17 cellular contexts compared by ENCODE assay signal in genomic region chr17:71004413-71004812, GRCh38.
DNase-seq lines count a peak whose midpoint lies in the region; ATAC-seq, FAIRE-seq and TF ChIP-seq lines count a peak whose summit lies in the region.
"Had no signal": no experiment of that assay in that cellular context is flagged by ENCODE, and none has a peak within 500 bp of the region (broad histone marks: within the 10 kb centered on the region; RNA-seq: fewer than 3 reads in every experiment).

No MANE protein-coding gene starts in this region.

- H3K9me3 Mint-ChIP-seq in GM23338: no peaks in the 10 kb centered on the region
- H3K9me3 Mint-ChIP-seq: CD4-positive, alpha-beta T cell had no signal

- H3K4me1 ChIP-seq in GM23338 (ENCODE audit: insufficient read depth) (peaks cover 9% of the 10 kb centered on the region), lower lobe of right lung (no peaks in the 10 kb centered on the region)

- intact Hi-C loops in lower lobe of right lung (cut with DNase I): no loop called here

- H2AFZ ChIP-seq in GM23338: peak overlapping the region; percentile 97

- H3K4me2 ChIP-seq in GM23338: 0 out of 2 replicates have a peak overlapping the region, but pooled peaks have one; percentile 38
- H3K4me2 ChIP-seq: KMS-11 had no signal

- 0 out of 2 replicates have a peak, but pooled peaks cover 5% of the 10 kb centered on the region for H3K9me2 ChIP-seq in GM23338 (ENCODE audit: insufficient read depth)

- no peak for DNase-seq in GM23338 (ENCODE audit: low spot score)
- DNase-seq in T1000 (lab: John Stamatoyannopoulos, UW): peak; percentile 1
- DNase-seq in lower lobe of right lung: no peak
- DNase-seq in urothelium cell line (ENCODE audit: low spot score): no peak
- DNase-seq in NCI-H1694 (lab: John Stamatoyannopoulos, UW): no peak
- DNase-seq in stimulated activated CD4-positive, alpha-beta T cell treated with anti-CD3 and anti-CD28 coated beads, Interleukin-4, amount 100 ng/mL, for 1 hour: no peak
- DNase-seq: ACHN; C1 segment of cervical spinal cord; Calu3; CD4-positive, alpha-beta T cell; DMS 273 treated with DMSO at 0.1 percent for 48 hours; GOT3 had no signal

- ATAC-seq in GM23338: no peak
- ATAC-seq in lower lobe of right lung: peak; percentile 41 to 65
- no peak for ATAC-seq in HG02852 (IDR thresholded peaks at IDR 0.05; ENCODE audit: unreplicated experiment)
- ATAC-seq: HCT116 had no signal

- no peaks in the 10 kb centered on the region for H3K36me3 ChIP-seq in GM23338 (ENCODE audit: insufficient read depth)
- no peaks in the 10 kb centered on the region for H3K36me3 ChIP-seq in lower lobe of right lung

- peak; percentile 65 for FAIRE-seq in urothelium cell line (lab: Jason Lieb, UNC)

- H3K27me3 ChIP-seq in GM23338 (ENCODE audit: insufficient read depth) (no peaks in the 10 kb centered on the region), lower lobe of right lung (ENCODE audit: low read depth) (no peaks in the 10 kb centered on the region)

- no peaks in the 10 kb centered on the region for H4K20me1 ChIP-seq in GM23338 (replicated peaks; ENCODE audit: insufficient read depth)

- H3K79me2 ChIP-seq in GM23338 (replicated peaks; ENCODE audit: insufficient read depth): no peaks in the 10 kb centered on the region

- no peaks in the 10 kb centered on the region for H3K27me3 Mint-ChIP-seq in GM23338 (ENCODE audit: insufficient read depth, low read depth, poor library complexity)
- H3K27me3 Mint-ChIP-seq: B cell; CD4-positive, alpha-beta T cell; IgD-negative memory B cell had no signal

- H3K4me3 Mint-ChIP-seq in GM23338: no peak overlapping the region
- H3K4me3 Mint-ChIP-seq: B cell; CD4-positive, alpha-beta T cell had no signal

- H3K4me1 Mint-ChIP-seq in GM23338: peaks cover 14% of the 10 kb centered on the region; the same call in 2 of the 3 replicates
- H3K4me1 Mint-ChIP-seq: B cell, IgD-negative memory B cell had no signal

- H3K27ac ChIP-seq in GM23338 (ENCODE audit: low read depth) (no peak overlapping the region), lower lobe of right lung (no peak overlapping the region)
- H3K27ac ChIP-seq: KMS-11 had no signal

- H3K27ac Mint-ChIP-seq in GM23338: no peak overlapping the region
- H3K27ac Mint-ChIP-seq: B cell; CD4-positive, alpha-beta T cell; IgD-negative memory B cell had no signal

- no peak overlapping the region for H3K4me3 ChIP-seq in GM23338
- H3K4me3 ChIP-seq in lower lobe of right lung: no peak overlapping the region

- no peaks in the 10 kb centered on the region for H3K9me3 ChIP-seq in lower lobe of right lung

- no peaks in the 10 kb centered on the region for H3F3A ChIP-seq in GM23338 (replicated peaks; ENCODE audit: low read depth)

- TF ChIP-seq CTCF in GM23338 (conservative IDR thresholded peaks at IDR 0.05; ENCODE audit: low read depth in 2 of 2) (no peak), lower lobe of right lung (IDR thresholded peaks at IDR 0.05) (no peak)

- no peaks in the 10 kb centered on the region for H3K36me3 Mint-ChIP-seq in GM23338 (ENCODE audit: low read depth)
- H3K36me3 Mint-ChIP-seq: IgD-negative memory B cell had no signal

TF ChIP-seq in GM23338, 12 proteins besides CTCF, POLR2A, EP300 and RAD21 (continues in another document):
- no peak for TF ChIP-seq STAT1 (IDR thresholded peaks at IDR 0.05; ENCODE audit: unreplicated experiment)
- TF ChIP-seq CREB1 (CRISPR knock-in tag; IDR thresholded peaks at IDR 0.05; ENCODE audit: low read depth): no peak
- TF ChIP-seq, protein P1, sequence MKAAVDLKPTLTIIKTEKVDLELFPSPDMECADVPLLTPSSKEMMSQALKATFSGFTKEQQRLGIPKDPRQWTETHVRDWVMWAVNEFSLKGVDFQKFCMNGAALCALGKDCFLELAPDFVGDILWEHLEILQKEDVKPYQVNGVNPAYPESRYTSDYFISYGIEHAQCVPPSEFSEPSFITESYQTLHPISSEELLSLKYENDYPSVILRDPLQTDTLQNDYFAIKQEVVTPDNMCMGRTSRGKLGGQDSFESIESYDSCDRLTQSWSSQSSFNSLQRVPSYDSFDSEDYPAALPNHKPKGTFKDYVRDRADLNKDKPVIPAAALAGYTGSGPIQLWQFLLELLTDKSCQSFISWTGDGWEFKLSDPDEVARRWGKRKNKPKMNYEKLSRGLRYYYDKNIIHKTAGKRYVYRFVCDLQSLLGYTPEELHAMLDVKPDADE (IDR thresholded peaks at IDR 0.05): no peak
- no peak for TF ChIP-seq EZH2phosphoT487 (IDR thresholded peaks at IDR 0.05; ENCODE audit: unreplicated experiment)
- TF ChIP-seq JUNB (IDR thresholded peaks at IDR 0.05; ENCODE audit: unreplicated experiment): no peak
- no peak for TF ChIP-seq ZNF462 (CRISPR knock-in tag; IDR thresholded peaks at IDR 0.05)
- no peak for TF ChIP-seq NANOG (IDR thresholded peaks at IDR 0.05; ENCODE audit: borderline replicate concordance)
- no peak for TF ChIP-seq ZNF114 (CRISPR knock-in tag; IDR thresholded peaks at IDR 0.05)
- TF ChIP-seq ZNF331 (CRISPR knock-in tag; IDR thresholded peaks at IDR 0.05; ENCODE audit: low read depth): no peak
- TF ChIP-seq EZH2 (IDR thresholded peaks at IDR 0.05; ENCODE audit: low read depth, unreplicated experiment): no peak
- no peak for TF ChIP-seq POLR2AphosphoS5 (IDR thresholded peaks at IDR 0.05; ENCODE audit: low read depth)

Comparison
In these comparisons a context has a peak if more than half of its experiments do, and no peak if none do; other contexts are left out.
1. ATAC-seq: peak in lower lobe of right lung (2 of 2); none in GM23338 (single experiment) and HG02852 (single experiment).